32 cellular contexts compared by ENCODE assay signal in the genomic region with DNA sequence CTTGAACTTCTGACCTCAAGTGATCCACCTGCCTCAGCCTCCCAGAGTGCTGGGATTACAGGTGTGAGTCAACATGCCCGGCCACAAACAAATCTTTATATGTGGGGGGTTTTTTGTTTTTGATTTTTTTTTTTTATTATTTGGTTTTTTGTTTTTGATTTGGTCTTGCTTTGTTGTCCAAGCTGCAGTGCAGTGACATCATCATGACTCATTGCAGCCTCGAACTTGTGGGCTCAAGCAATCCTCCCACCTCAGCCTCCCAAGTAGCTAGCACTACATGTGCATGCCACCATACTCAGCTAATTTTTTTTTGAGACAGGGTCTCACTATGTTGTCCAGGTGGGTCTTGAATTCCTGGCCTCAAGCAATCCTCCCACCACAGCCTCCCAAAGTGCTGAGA.
"Had no signal": no experiment of that assay in that cellular context is flagged by ENCODE, and none has a peak within 500 bp of the region (broad histone marks: within the 10 kb centered on the region; RNA-seq: fewer than 3 reads in every experiment).

No MANE protein-coding gene starts in this region.

- ATAC-seq: activated CD4-positive, CD25-positive, alpha-beta regulatory T cell treated with anti-CD3 and anti-CD28 coated beads, Interleukin-2, amount 50 U/mL, for 24 hours; naive thymus-derived CD4-positive, alpha-beta T cell; stimulated activated memory B cell treated with anti-CD40 and anti-IgM and Interleukin-4, amounts not matched to agents 10 μg/mL and 1 μg/mL and 100 μg/mL, for 72 hours; stimulated activated naive CD8-positive, alpha-beta T cell treated with anti-CD3 and anti-CD28 coated beads, Interleukin-15, amount 100 ng/mL, for 72 hours; T-cell had no signal

- H3K36me3 ChIP-seq: colonic mucosa had no signal

- DNase-seq: activated CD4-positive, alpha-beta memory T cell treated with anti-CD3 and anti-CD28 coated beads, Interleukin-2, amount 10 ng/mL, durations not matched to agents 7 days and 5 days; activated CD4-positive, alpha-beta T cell treated with anti-CD3 and anti-CD28 coated beads, Interleukin-2, amount 10 ng/mL, durations not matched to agents 7 days and 5 days; activated effector memory CD4-positive, alpha-beta T cell treated with Interleukin-2 at 50 U/mL for 16 hours; activated naive CD4-positive, alpha-beta T cell treated with Interleukin-2 at 50 U/mL for 16 hours; adrenal gland; cerebellar nuclear complex; colonic mucosa; effector CD8-positive, alpha-beta T cell; head of caudate nucleus; hypothalamus; naive thymus-derived CD4-positive, alpha-beta T cell; ovary; retina; sigmoid colon; small intestine; stimulated activated CD4-positive, alpha-beta T cell treated with anti-CD3 and anti-CD28 coated beads, Interleukin-1b, Interleukin-23, amount 100 ng/mL, for 48 hours; stimulated activated CD4-positive, alpha-beta T cell treated with anti-CD3 and anti-CD28 coated beads, Interleukin-4, amount 100 ng/mL, for 4 hours; stimulated activated CD8-positive, alpha-beta memory T cell treated with anti-CD3 and anti-CD28 coated beads, Interleukin-4, amount 100 ng/mL, for 48 hours; stimulated activated naive CD8-positive, alpha-beta T cell treated with anti-CD3 and anti-CD28 coated beads, Interleukin-15, amount 100 ng/mL, for 72 hours; substantia nigra; T-cell; thyroid gland; upper lobe of left lung had no signal

- H3K27me3 Mint-ChIP-seq: activated CD4-positive, alpha-beta memory T cell treated with anti-CD3 and anti-CD28 coated beads, Interleukin-2, amount 10 ng/mL, durations not matched to agents 7 days and 5 days; activated CD4-positive, alpha-beta T cell treated with anti-CD3 and anti-CD28 coated beads, Interleukin-2, amount 10 ng/mL, durations not matched to agents 7 days and 5 days; activated naive CD8-positive, alpha-beta T cell; brain; naive thymus-derived CD4-positive, alpha-beta T cell; progenitor cell of endocrine pancreas; stimulated activated memory B cell treated with anti-CD40 and anti-IgM and Interleukin-4, amounts not matched to agents 10 μg/mL and 1 μg/mL and 100 μg/mL, for 72 hours; stimulated activated naive CD8-positive, alpha-beta T cell treated with anti-CD3 and anti-CD28 coated beads, Interleukin-15, amount 100 ng/mL, for 72 hours; T-cell had no signal

- H3K27ac Mint-ChIP-seq: activated CD4-positive, alpha-beta memory T cell treated with anti-CD3 and anti-CD28 coated beads, Interleukin-2, amount 10 ng/mL, durations not matched to agents 7 days and 5 days; activated CD4-positive, alpha-beta T cell treated with anti-CD3 and anti-CD28 coated beads, Interleukin-2, amount 10 ng/mL, durations not matched to agents 7 days and 5 days; activated naive CD8-positive, alpha-beta T cell; brain; mesothelial cell of epicardium; naive thymus-derived CD4-positive, alpha-beta T cell; progenitor cell of endocrine pancreas; stimulated activated memory B cell treated with anti-CD40 and anti-IgM and Interleukin-4, amounts not matched to agents 10 μg/mL and 1 μg/mL and 100 μg/mL, for 72 hours; stimulated activated naive CD8-positive, alpha-beta T cell treated with anti-CD3 and anti-CD28 coated beads, Interleukin-15, amount 100 ng/mL, for 72 hours; T-cell had no signal

- H3K27ac ChIP-seq: adrenal gland, ascending aorta, cardiac muscle cell, colonic mucosa, ovary, sigmoid colon, thyroid gland, upper lobe of left lung, vagina had no signal

- H3K4me1 Mint-ChIP-seq: activated CD4-positive, alpha-beta memory T cell treated with anti-CD3 and anti-CD28 coated beads, Interleukin-2, amount 10 ng/mL, durations not matched to agents 7 days and 5 days; activated CD4-positive, alpha-beta T cell treated with anti-CD3 and anti-CD28 coated beads, Interleukin-2, amount 10 ng/mL, durations not matched to agents 7 days and 5 days; brain; mesothelial cell of epicardium; naive thymus-derived CD4-positive, alpha-beta T cell; stimulated activated memory B cell treated with anti-CD40 and anti-IgM and Interleukin-4, amounts not matched to agents 10 μg/mL and 1 μg/mL and 100 μg/mL, for 72 hours; stimulated activated naive CD8-positive, alpha-beta T cell treated with anti-CD3 and anti-CD28 coated beads, Interleukin-15, amount 100 ng/mL, for 72 hours; T-cell had no signal

- H3K36me3 Mint-ChIP-seq: activated naive CD8-positive, alpha-beta T cell; stimulated activated memory B cell treated with anti-CD40 and anti-IgM and Interleukin-4, amounts not matched to agents 10 μg/mL and 1 μg/mL and 100 μg/mL, for 72 hours; T-cell had no signal

- H3K4me1 ChIP-seq: adrenal gland, ascending aorta, colonic mucosa, sigmoid colon, thyroid gland, upper lobe of left lung, vagina had no signal

- H3K4me3 ChIP-seq: adrenal gland, ascending aorta, cardiac muscle cell, colonic mucosa, ovary, sigmoid colon, thyroid gland, upper lobe of left lung, vagina had no signal

- H3K9me3 ChIP-seq: adrenal gland, ascending aorta, colonic mucosa, ovary, sigmoid colon, thyroid gland, upper lobe of left lung, vagina had no signal

- H3K4me3 Mint-ChIP-seq: activated CD4-positive, alpha-beta memory T cell treated with anti-CD3 and anti-CD28 coated beads, Interleukin-2, amount 10 ng/mL, durations not matched to agents 7 days and 5 days; activated CD4-positive, alpha-beta T cell treated with anti-CD3 and anti-CD28 coated beads, Interleukin-2, amount 10 ng/mL, durations not matched to agents 7 days and 5 days; activated naive CD8-positive, alpha-beta T cell; brain; mesothelial cell of epicardium; naive thymus-derived CD4-positive, alpha-beta T cell; stimulated activated memory B cell treated with anti-CD40 and anti-IgM and Interleukin-4, amounts not matched to agents 10 μg/mL and 1 μg/mL and 100 μg/mL, for 72 hours; stimulated activated naive CD8-positive, alpha-beta T cell treated with anti-CD3 and anti-CD28 coated beads, Interleukin-15, amount 100 ng/mL, for 72 hours; T-cell had no signal

- H3K27me3 ChIP-seq: adrenal gland, ascending aorta, cardiac muscle cell, colonic mucosa, ovary, sigmoid colon, thyroid gland, upper lobe of left lung, vagina had no signal

- H3K9me3 Mint-ChIP-seq: activated CD4-positive, alpha-beta memory T cell treated with anti-CD3 and anti-CD28 coated beads, Interleukin-2, amount 10 ng/mL, durations not matched to agents 7 days and 5 days; activated CD4-positive, alpha-beta T cell treated with anti-CD3 and anti-CD28 coated beads, Interleukin-2, amount 10 ng/mL, durations not matched to agents 7 days and 5 days; brain; mesothelial cell of epicardium; naive thymus-derived CD4-positive, alpha-beta T cell; stimulated activated memory B cell treated with anti-CD40 and anti-IgM and Interleukin-4, amounts not matched to agents 10 μg/mL and 1 μg/mL and 100 μg/mL, for 72 hours; stimulated activated naive CD8-positive, alpha-beta T cell treated with anti-CD3 and anti-CD28 coated beads, Interleukin-15, amount 100 ng/mL, for 72 hours; T-cell had no signal
